ENCODE assay signal across 21 cellular contexts in genomic region chr2:21260316-21260715, GRCh38.
"Had no signal": no experiment of that assay in that cellular context is flagged by ENCODE, and none has a peak within 500 bp of the region (broad histone marks: within the 10 kb centered on the region; RNA-seq: fewer than 3 reads in every experiment).

No MANE protein-coding gene starts in this region.

- H3K4me3 ChIP-seq: colonic mucosa, heart right ventricle, left lung, lower lobe of right lung, testis, transverse colon had no signal

- H3K27ac ChIP-seq: colonic mucosa, left lung, lower lobe of right lung, testis, transverse colon, VCaP had no signal

- H3K36me3 ChIP-seq: colonic mucosa, heart right ventricle, left lung, lower lobe of right lung, transverse colon had no signal

- H3K4me1 ChIP-seq: colonic mucosa, left lung, lower lobe of right lung had no signal

- H3K27me3 ChIP-seq: colonic mucosa, heart right ventricle, left lung, testis, transverse colon had no signal

- DNase-seq: activated CD4-positive, alpha-beta T cell treated with anti-CD3 and anti-CD28 coated beads for 4 hours; activated CD4-positive, alpha-beta T cell treated with anti-CD3 and anti-CD28 coated beads, Interleukin-2, amount 50 U/mL, for 4 hours; activated naive CD4-positive, alpha-beta T cell; activated T-cell treated with anti-CD3 and anti-CD28 coated beads for 4 hours; activated T-cell treated with anti-CD3 and anti-CD28 coated beads, Interleukin-2, amount 50 U/mL, for 72 hours; colonic mucosa; effector memory CD8-positive, alpha-beta T cell; foreskin fibroblast; heart right ventricle; kidney glomerular epithelial cell; left lung; lower lobe of right lung; mesenchymal stem cell; naive thymus-derived CD8-positive, alpha-beta T cell; right cardiac atrium; stimulated activated CD4-positive, alpha-beta T cell treated with anti-CD3 and anti-CD28 coated beads, Interleukin-15, amount 100 ng/mL, for 24 hours; stimulated activated CD4-positive, alpha-beta T cell treated with anti-CD3 and anti-CD28 coated beads, Interleukin-2, amount 100 ng/mL, for 24 hours; stimulated activated naive B cell treated with anti-CD40 and anti-IgM and Interleukin-4, amounts not matched to agents 10 μg/mL and 1 μg/mL and 100 μg/mL, for 72 hours; testis; transverse colon had no signal

- H3K9me3 ChIP-seq: colonic mucosa, heart right ventricle, left lung, lower lobe of right lung, testis, transverse colon had no signal
